Comparison of ENCODE assay signal across 24 cellular contexts in genomic region chr14:52339262-52339661, GRCh38. TPM values are rescaled to one million over a fixed set of nuclear protein-coding genes. Genes with fewer than 3 reads are reported as not detected.
"Had no signal": no experiment of that assay in that cellular context is flagged by ENCODE, and none has a peak within 500 bp of the region (broad histone marks: within the 10 kb centered on the region; RNA-seq: fewer than 3 reads in every experiment).

No MANE protein-coding gene starts in this region.

- ATAC-seq: gastrocnemius medialis, heart right ventricle, left cardiac atrium, left lung, left ventricle myocardium superior, lower lobe of right lung, mucosa of descending colon had no signal

- H3K9me3 ChIP-seq: esophagus muscularis mucosa, gastrocnemius medialis, heart right ventricle, left lung, lower lobe of right lung, mucosa of descending colon had no signal

- H3K36me3 ChIP-seq: esophagus muscularis mucosa, gastrocnemius medialis, heart right ventricle, left lung, lower lobe of right lung had no signal

- H3K4me1 ChIP-seq: gastrocnemius medialis, left lung, lower lobe of right lung had no signal

- DNase-seq: dermis blood vessel endothelial cell; dorsolateral prefrontal cortex; effector CD4-positive, alpha-beta T cell; effector memory CD4-positive, alpha-beta T cell; foreskin melanocyte; gastrocnemius medialis; glutamatergic neuron; head of caudate nucleus; heart right ventricle; hippocampal formation; left cardiac atrium; left lung; left ventricle myocardium superior; lower lobe of right lung; mesenchymal stem cell; mucosa of descending colon; naive B cell had no signal

- H3K27ac ChIP-seq: coronary artery, dorsolateral prefrontal cortex, esophagus muscularis mucosa, gastrocnemius medialis, heart right ventricle, left lung, lower lobe of right lung had no signal

- H3K4me3 ChIP-seq: coronary artery, dorsolateral prefrontal cortex, esophagus muscularis mucosa, gastrocnemius medialis, heart right ventricle, left lung, lower lobe of right lung, mucosa of descending colon had no signal

- FAIRE-seq: colon, endothelial cell of umbilical vein, islet of Langerhans, keratinocyte had no signal

- H3K27me3 ChIP-seq: dorsolateral prefrontal cortex, esophagus muscularis mucosa, gastrocnemius medialis, left lung had no signal

RNA-seq across cellular contexts. Expression of gene PTGER2, which starts 25.1 kb away (rescaled TPM):
- total RNA-seq: endothelial cell of umbilical vein, lung microvascular endothelial cell had no signal
- polyA plus RNA-seq: endothelial cell of umbilical vein had no signal
